In genomic region chr12:130342842-130343241, GRCh38 we compare ENCODE assay signal across 30 cellular contexts. TPM values are rescaled to one million over a fixed set of nuclear protein-coding genes. Genes with fewer than 3 reads are reported as not detected.
A peak's percentile ranks its signal among the peaks of the same experiment; 100 is the strongest.
DNase-seq lines count a peak whose midpoint lies in the region; FAIRE-seq and TF ChIP-seq lines count a peak whose summit lies in the region.
"Had no signal": no experiment of that assay in that cellular context is flagged by ENCODE, and none has a peak within 500 bp of the region (broad histone marks: within the 10 kb centered on the region; RNA-seq: fewer than 3 reads in every experiment).

No MANE protein-coding gene starts in this region.

- H3K27ac ChIP-seq in left ventricle myocardium inferior (replicated peaks) (peak overlapping the region; percentile 43), H9 (ENCODE audit: insufficient read length, low read depth, low read length) (no peak overlapping the region), H1 (ENCODE audit: low read depth, low read length) (no peak overlapping the region), mesendoderm (ENCODE audit: low read depth, low read length) (no peak overlapping the region)
- H3K27ac ChIP-seq: 22Rv1, BLaER1 had no signal

- H4K91ac ChIP-seq in H9 (ENCODE audit: insufficient read length, low read depth, low read length): no peak overlapping the region
- no peak overlapping the region for H4K91ac ChIP-seq in H1 (replicated peaks; ENCODE audit: insufficient read length, low read length)

- TF ChIP-seq CTCF in left ventricle myocardium inferior (IDR thresholded peaks at IDR 0.05; ENCODE audit: borderline replicate concordance) (no peak), H9 (conservative IDR thresholded peaks at IDR 0.05) (peak; percentile 39; the same call in 2 of the 3 replicates), H1 (IDR thresholded peaks at IDR 0.05; ENCODE audit: control extremely low read depth in 1 of 3, insufficient read depth in 1 of 3, low read depth in 1 of 3, low read length in 3 of 3) (peak; percentile 23 to 30 (median 27); a peak in 3 of 4 replicates)

- H3K23ac ChIP-seq in H9 (ENCODE audit: insufficient read length, low read depth, low read length) (no peak overlapping the region), H1 (ENCODE audit: insufficient read length) (no peak overlapping the region), mesendoderm (ENCODE audit: low read length) (no peak overlapping the region)

- WGBS in H9 (ENCODE audit: extremely low coverage, insufficient read length, low lambda C conversion rate): no CpG with 5 or more reads among the region's 5 CpGs
- WGBS in H1 (ENCODE audit: extremely low coverage in 1 of 2, insufficient coverage in 1 of 2, insufficient read length in 1 of 2, insufficient replicate concordance in 2 of 2, low coverage in 1 of 2, low lambda C conversion rate in 2 of 2, missing lambda C conversion rate in 1 of 2), 2 experiments: 57% methylated on average over 5 of the region's 5 CpGs; no CpG with 5 or more reads in 1 of the 2 experiments
- WGBS in mesendoderm (ENCODE audit: extremely low coverage, insufficient coverage, low lambda C conversion rate): no CpG with 5 or more reads among the region's 5 CpGs

- H3K4me1 ChIP-seq in left ventricle myocardium inferior: peaks cover 7% of the 10 kb centered on the region
- no peaks in the 10 kb centered on the region for H3K4me1 ChIP-seq in H9 (ENCODE audit: insufficient read depth, low read length)
- peaks cover 0 to 3% (median 0%) of the 10 kb centered on the region in 4 experiments; a peak in 3 of 7 replicates for H3K4me1 ChIP-seq in H1 (replicated peaks in 1 of 4; ENCODE audit: control insufficient read depth in 3 of 4, insufficient read depth in 4 of 4, low read length in 3 of 4)
- no peaks in the 10 kb centered on the region for H3K4me1 ChIP-seq in mesendoderm (ENCODE audit: control insufficient read depth, low read depth, low read length)
- H3K4me1 ChIP-seq: BE2C had no signal

- no peak overlapping the region for H3K18ac ChIP-seq in H9 (ENCODE audit: insufficient read length, low read depth, low read length)
- H3K18ac ChIP-seq in H1 (ENCODE audit: extremely low read depth, low read length): no peak overlapping the region
- H3K18ac ChIP-seq in mesendoderm (ENCODE audit: low read length): no peak overlapping the region

- H3K27me3 ChIP-seq in left ventricle myocardium inferior (ENCODE audit: low read depth): peaks cover 35% of the 10 kb centered on the region
- H3K27me3 ChIP-seq in H9 (ENCODE audit: insufficient read depth, low read length): no peaks in the 10 kb centered on the region
- peaks cover 0 to 8% (median 0%) of the 10 kb centered on the region in 4 experiments; a peak in 2 of 7 replicates for H3K27me3 ChIP-seq in H1 (replicated peaks in 1 of 4; ENCODE audit: control insufficient read depth in 3 of 4, extremely low read depth in 1 of 4, insufficient read depth in 3 of 4, low read length in 3 of 4)
- no peaks in the 10 kb centered on the region for H3K27me3 ChIP-seq in mesendoderm (ENCODE audit: insufficient read depth, low read length, poor library complexity)
- H3K27me3 ChIP-seq: BLaER1 had no signal

- POLR2A ChIA-PET in H1 (lab: Charles Lee; ENCODE audit: partially characterized antibody): no interaction called here

- H2BK15ac ChIP-seq in H9 (ENCODE audit: low read depth, low read length) (no peak overlapping the region), H1 (ENCODE audit: low read length) (no peak overlapping the region), mesendoderm (replicated peaks; ENCODE audit: low read depth) (no peak overlapping the region)

- H3K4ac ChIP-seq in H9 (ENCODE audit: low read depth, low read length) (no peak overlapping the region), H1 (replicated peaks; ENCODE audit: insufficient read length, low read depth, low read length) (no peak overlapping the region), mesendoderm (ENCODE audit: low read depth, low read length) (no peak overlapping the region)

- DNase-seq in left ventricle myocardium inferior: no peak
- no peak for DNase-seq in cardiac septum (ENCODE audit: low spot score)
- DNase-seq in H9: no peak
- no peak for DNase-seq in H1 (ENCODE audit: low read depth in 1 of 2, low spot score in 2 of 2)
- peak; percentile 21 for DNase-seq in mesendoderm
- DNase-seq in NCI-H1092 (lab: John Stamatoyannopoulos, UW): no peak
- DNase-seq in GM03348 (ENCODE audit: low spot score): no peak
- no peak for DNase-seq in SK-N-DZ (ENCODE audit: low spot score)
- DNase-seq: ACHN; BE2C; C1 segment of cervical spinal cord; CD4-positive, alpha-beta memory T cell; CD4-positive, CD25-positive, alpha-beta regulatory T cell; CD8-positive, alpha-beta memory T cell; COR-L47; DMS 273 treated with DMSO at 0.1 percent for 48 hours; DMS153; DMS53; DMS79; DND-41; EL; GDM1 had no signal

- no peak for FAIRE-seq in H1 (lab: Jason Lieb, UNC)
- FAIRE-seq: A204.1, GM12891, GM19239 had no signal

- H3K9me3 ChIP-seq in left ventricle myocardium inferior (replicated peaks) (peaks cover 4% of the 10 kb centered on the region), H9 (ENCODE audit: control insufficient read depth, low read depth, low read length) (no peaks in the 10 kb centered on the region), H1 (ENCODE audit: insufficient read depth in 2 of 2, low read depth in 1 of 2, low read length in 1 of 2) (peaks cover 0 to 2% of the 10 kb centered on the region in 2 experiments; a peak in 1 of 4 replicates)
- H3K9me3 ChIP-seq: BE2C, BLaER1 had no signal

- H2AK5ac ChIP-seq in H9 (ENCODE audit: insufficient read length, low read length): no peak overlapping the region
- no peak overlapping the region for H2AK5ac ChIP-seq in H1 (ENCODE audit: low read depth, low read length)
- H2AK5ac ChIP-seq in mesendoderm (ENCODE audit: low read length): no peak overlapping the region

- no peaks in the 10 kb centered on the region for H3K9me3 Mint-ChIP-seq in H9

- peaks cover 6 to 8% of the 10 kb centered on the region in 2 experiments for H3K4me1 Mint-ChIP-seq in H9
- H3K4me1 Mint-ChIP-seq: CD14-positive monocyte; CD4-positive, CD25-positive, alpha-beta regulatory T cell; CD8-positive, alpha-beta memory T cell had no signal

- H2BK12ac ChIP-seq in H9 (ENCODE audit: insufficient read length, low read depth, low read length): no peak overlapping the region
- no peak overlapping the region for H2BK12ac ChIP-seq in H1 (ENCODE audit: low read depth, low read length)

- H3K27me3 Mint-ChIP-seq in H9 (ENCODE audit: low read depth): peaks cover 11% of the 10 kb centered on the region

- H3K27ac Mint-ChIP-seq in H9: peak overlapping the region in 1 of 3 experiments; percentile 59; a peak in 1 of 7 replicates
- H3K27ac Mint-ChIP-seq: CD14-positive monocyte; CD4-positive, alpha-beta memory T cell; CD4-positive, CD25-positive, alpha-beta regulatory T cell; CD8-positive, alpha-beta memory T cell had no signal

- no peaks in the 10 kb centered on the region for H3K36me3 Mint-ChIP-seq in H9 (ENCODE audit: insufficient read depth in 1 of 3, low read depth in 3 of 3)
- H3K36me3 Mint-ChIP-seq: CD14-positive monocyte; CD4-positive, alpha-beta memory T cell; CD4-positive, CD25-positive, alpha-beta regulatory T cell; CD8-positive, alpha-beta memory T cell had no signal

- H4K20me1 ChIP-seq in H9 (ENCODE audit: control insufficient read depth, insufficient read depth, insufficient read length) (no peaks in the 10 kb centered on the region), H1 (replicated peaks in 1 of 2; ENCODE audit: control insufficient read depth in 1 of 2, insufficient read depth in 2 of 2, low read length in 2 of 2) (no peaks in the 10 kb centered on the region)
- H4K20me1 ChIP-seq: BLaER1 had no signal

- H2BK20ac ChIP-seq in H9 (ENCODE audit: low read depth, low read length, poor library complexity, severe bottlenecking) (no peak overlapping the region), H1 (ENCODE audit: low read length) (no peak overlapping the region)

- no peak overlapping the region for H2BK5ac ChIP-seq in H9 (ENCODE audit: insufficient read length, low read length)
- H2BK5ac ChIP-seq in H1 (ENCODE audit: low read depth, low read length): no peak overlapping the region
- no peak overlapping the region for H2BK5ac ChIP-seq in mesendoderm (ENCODE audit: low read length)

- H3K4me2 ChIP-seq in H9 (ENCODE audit: insufficient read depth, insufficient read length, low read length): no peak overlapping the region
- no peak overlapping the region for H3K4me2 ChIP-seq in H1 (ENCODE audit: insufficient read depth in 1 of 2, low read depth in 2 of 2, low read length in 2 of 2)
- H3K4me2 ChIP-seq in mesendoderm (ENCODE audit: low read length): no peak overlapping the region
- H3K4me2 ChIP-seq: BLaER1 had no signal

- no peak for TF ChIP-seq EP300 in H1 (IDR thresholded peaks at IDR 0.05; ENCODE audit: borderline replicate concordance in 1 of 2, low read depth in 2 of 2, low read length in 2 of 2)

- no peaks in the 10 kb centered on the region for H3K23me2 ChIP-seq in H9 (ENCODE audit: insufficient read length, low read depth, low read length, poor library complexity, severe bottlenecking)
- H3K23me2 ChIP-seq in H1 (ENCODE audit: low read depth, low read length): no peaks in the 10 kb centered on the region

- H3K36me3 ChIP-seq in left ventricle myocardium inferior (no peaks in the 10 kb centered on the region), H1 (ENCODE audit: control insufficient read depth in 2 of 4, insufficient read depth in 4 of 4, low read length in 3 of 4) (no peaks in the 10 kb centered on the region), mesendoderm (ENCODE audit: control insufficient read depth, insufficient read depth, low read length) (no peaks in the 10 kb centered on the region)
- H3K36me3 ChIP-seq: BE2C, BLaER1 had no signal

- no peak overlapping the region for H3K9ac ChIP-seq in H9 (ENCODE audit: extremely low read depth, insufficient read length, low read length)
- no peak overlapping the region for H3K9ac ChIP-seq in H1 (replicated peaks in 1 of 4; ENCODE audit: extremely low read depth in 1 of 4, low read depth in 3 of 4, low read length in 3 of 4)
- H3K9ac ChIP-seq in mesendoderm (ENCODE audit: low read length): no peak overlapping the region
- H3K9ac ChIP-seq: BLaER1 had no signal

- intact Hi-C loops in left ventricle myocardium inferior (cut with micrococcal nuclease): no loop called here
- intact Hi-C loops in cardiac septum (cut with DNase I): no loop called here

- H3K79me2 ChIP-seq in H9 (ENCODE audit: insufficient read depth, low read length) (no peaks in the 10 kb centered on the region), H1 (ENCODE audit: control insufficient read depth in 1 of 2, insufficient read depth in 2 of 2, low read length in 2 of 2) (no peaks in the 10 kb centered on the region), mesendoderm (ENCODE audit: control insufficient read depth, insufficient read depth, low read length) (no peaks in the 10 kb centered on the region)

- H3K4me3 ChIP-seq in left ventricle myocardium inferior: no peak overlapping the region
- H3K4me3 ChIP-seq in H1 (ENCODE audit: extremely low read depth in 1 of 4, insufficient read depth in 2 of 4, low read depth in 3 of 4, low read length in 4 of 4): no peak overlapping the region
- no peak overlapping the region for H3K4me3 ChIP-seq in mesendoderm (ENCODE audit: low read length)
- H3K4me3 ChIP-seq: BLaER1 had no signal

- H3K56ac ChIP-seq in H9 (ENCODE audit: insufficient read length, low read depth, low read length) (no peak overlapping the region), H1 (replicated peaks; ENCODE audit: insufficient read length, low read depth, low read length) (no peak overlapping the region), mesendoderm (ENCODE audit: low read length) (no peak overlapping the region)

- no peak overlapping the region for H3K4me3 Mint-ChIP-seq in H9
- H3K4me3 Mint-ChIP-seq: CD14-positive monocyte; CD4-positive, alpha-beta memory T cell; CD4-positive, CD25-positive, alpha-beta regulatory T cell; CD8-positive, alpha-beta memory T cell had no signal

- H3K79me1 ChIP-seq in H9 (ENCODE audit: insufficient read depth, low read depth, low read length, poor library complexity, severe bottlenecking): no peaks in the 10 kb centered on the region
- no peaks in the 10 kb centered on the region for H3K79me1 ChIP-seq in H1 (ENCODE audit: low read depth, low read length)
- no peaks in the 10 kb centered on the region for H3K79me1 ChIP-seq in mesendoderm (ENCODE audit: low read length)

- H4K5ac ChIP-seq in H9 (ENCODE audit: insufficient read length, low read depth, low read length) (no peak overlapping the region), H1 (ENCODE audit: insufficient read length, low read depth, low read length) (no peak overlapping the region), mesendoderm (ENCODE audit: low read length) (no peak overlapping the region)

- no peak for TF ChIP-seq POLR2A in H1 (IDR thresholded peaks at IDR 0.05; ENCODE audit: control extremely low read depth in 1 of 2, low read depth in 2 of 2, low read length in 2 of 2)

- H4K8ac ChIP-seq in H9 (replicated peaks; ENCODE audit: insufficient read length, low read depth, low read length) (no peak overlapping the region), H1 (ENCODE audit: extremely low read depth, insufficient read depth, low read length) (no peak overlapping the region), mesendoderm (ENCODE audit: low read depth, low read length) (no peak overlapping the region)

- peak; percentile 15 to 38; a peak in 3 of 4 replicates for TF ChIP-seq RAD21 in H1 (IDR thresholded peaks at IDR 0.05 in 1 of 2, conservative IDR thresholded peaks at IDR 0.05 in 1 of 2; ENCODE audit: low read depth in 2 of 2, low read length in 2 of 2)

- CTCF ChIA-PET in H1 (lab: Charles Lee; ENCODE audit: partially characterized antibody): interaction anchor here (1.0 to 2.1 kb wide), 3 partner anchors 10 to 405 kb away, joined by 3 to 6 read pairs (median 3); no protein-coding TSS in a partner anchor

- H3T11ph ChIP-seq in H9 (ENCODE audit: low read length): no peak overlapping the region

- H2BK120ac ChIP-seq in H9 (ENCODE audit: low read depth, low read length, poor library complexity, severe bottlenecking) (no peak overlapping the region), H1 (replicated peaks; ENCODE audit: low read depth, low read length) (no peak overlapping the region), mesendoderm (ENCODE audit: low read depth, low read length) (no peak overlapping the region)

- H2AFZ ChIP-seq in H9 (ENCODE audit: low read length) (no peak overlapping the region), H1 (ENCODE audit: low read length) (no peak overlapping the region)

- no peak overlapping the region for H3K14ac ChIP-seq in H9 (ENCODE audit: insufficient read depth, low read length)
- no peak overlapping the region for H3K14ac ChIP-seq in H1 (ENCODE audit: insufficient read length)

RNA-seq across cellular contexts. Expression of gene PIWIL1, which starts 5.2 kb away (rescaled TPM):
- total RNA-seq in left ventricle myocardium inferior (not detected), cardiac septum (not detected), H9 (2021) (not detected in 2 replicates)
- not detected in 2 replicates for total RNA-seq in H1 (2021; fragmentation: NEBNext Ultra II Directional; extraction: Animal tissue kit (Norgen Biotek cat#: 25700))
- 0.02 TPM in 1 of 2 replicates, not detected in the other for polyA plus RNA-seq in H1 (2011; rRNA removed)
- not detected for polyA plus RNA-seq in H1 (2011; cell fraction: cytosol; rRNA removed)
- polyA plus RNA-seq in H1 (2011; cell fraction: nucleus; rRNA removed): not detected
- polyA plus RNA-seq in H1 (2012, experiment 1 of 2): not detected in 4 replicates
- not detected for polyA plus RNA-seq in H1 (2012, experiment 2 of 2)
- polyA plus RNA-seq in H1 (2013, experiment 1 of 2): not detected
- not detected for polyA plus RNA-seq in H1 (2013, experiment 2 of 2)
- not detected in 2 replicates for polyA minus RNA-seq in H1 (2011; rRNA and poly(A)+ RNA removed)
- not detected for polyA minus RNA-seq in H1 (2011; cell fraction: cytosol; rRNA and poly(A)+ RNA removed)
- polyA minus RNA-seq in H1 (2011; cell fraction: nucleus; rRNA and poly(A)+ RNA removed): not detected
- not detected for polyA plus RNA-seq in mesendoderm (2013, experiment 1 of 2)
- polyA plus RNA-seq in mesendoderm (2013, experiment 2 of 2): not detected
- polyA plus RNA-seq in SK-N-DZ (2014; cell fraction: cytosol; rRNA removed): 0.14 and 0.44 TPM in 2 replicates
- 0.15 and 0.18 TPM in 2 replicates for polyA plus RNA-seq in SK-N-DZ (2014; cell fraction: nucleus; rRNA removed)
- total RNA-seq: A673; CD4-positive, alpha-beta memory T cell; CD4-positive, CD25-positive, alpha-beta regulatory T cell; CD8-positive, alpha-beta memory T cell had no signal
- polyA plus RNA-seq: AG04450; CD14-positive monocyte; CD4-positive, alpha-beta memory T cell; CD4-positive, CD25-positive, alpha-beta regulatory T cell; CD8-positive, alpha-beta memory T cell had no signal
